25 cellular contexts compared by ENCODE assay signal in genomic region chrX:73830489-73831414, GRCh38. TPM values are rescaled to one million over a fixed set of nuclear protein-coding genes. Genes with fewer than 3 reads are reported as not detected.
"Had no signal": no experiment of that assay in that cellular context is flagged by ENCODE, and none has a peak within 500 bp of the region (broad histone marks: within the 10 kb centered on the region; RNA-seq: fewer than 3 reads in every experiment).

No MANE protein-coding gene starts in this region.

- DNase-seq: dorsolateral prefrontal cortex; effector CD4-positive, alpha-beta T cell; foreskin fibroblast; gastrocnemius medialis; head of caudate nucleus; kidney; mesenchymal stem cell; midbrain; naive thymus-derived CD4-positive, alpha-beta T cell; nucleus accumbens; sigmoid colon; stimulated activated CD4-positive, alpha-beta T cell treated with anti-CD3 and anti-CD28 coated beads, Interleukin-2, amount 100 ng/mL, for 24 hours; stimulated activated CD4-positive, alpha-beta T cell treated with anti-CD3 and anti-CD28 coated beads, Interleukin-4, amount 100 ng/mL, for 24 hours; stimulated activated naive CD4-positive, alpha-beta T cell treated with Interleukin-2 at 50 U/mL for 16 hours; stomach; thyroid gland; trophoblast cell had no signal

- H3K4me1 ChIP-seq: prostate gland, right atrium auricular region, sigmoid colon, stomach, thyroid gland had no signal

- H3K27me3 ChIP-seq: dorsolateral prefrontal cortex, gastrocnemius medialis, right atrium auricular region, sigmoid colon, stomach, thyroid gland had no signal

- H3K36me3 ChIP-seq: prostate gland had no signal

- H3K9me3 ChIP-seq: gastrocnemius medialis, prostate gland, right atrium auricular region, sigmoid colon, stomach, thyroid gland had no signal

- FAIRE-seq: kidney had no signal

- ATAC-seq: esophagus mucosa; gastrocnemius medialis; left lobe of liver; naive thymus-derived CD4-positive, alpha-beta T cell; stimulated activated effector memory CD8-positive, alpha-beta T cell treated with anti-CD3 and anti-CD28 coated beads, Interleukin-12 subunit alpha, Interleukin-12 subunit beta, amount 100 ng/mL, for 72 hours had no signal

- H3K27ac ChIP-seq: dorsolateral prefrontal cortex, epithelial cell of prostate, gastrocnemius medialis, prostate gland, right atrium auricular region, sigmoid colon, stomach, thyroid gland had no signal

- H3K4me3 ChIP-seq: dorsolateral prefrontal cortex, gastrocnemius medialis, prostate gland, right atrium auricular region, sigmoid colon, stomach, thyroid gland had no signal

RNA-seq across cellular contexts. Expression of gene XIST, which starts 21.8 kb away (rescaled TPM):
- total RNA-seq: lung microvascular endothelial cell, osteocyte had no signal
